ENCODE assay signal across 17 cellular contexts in the genomic region with DNA sequence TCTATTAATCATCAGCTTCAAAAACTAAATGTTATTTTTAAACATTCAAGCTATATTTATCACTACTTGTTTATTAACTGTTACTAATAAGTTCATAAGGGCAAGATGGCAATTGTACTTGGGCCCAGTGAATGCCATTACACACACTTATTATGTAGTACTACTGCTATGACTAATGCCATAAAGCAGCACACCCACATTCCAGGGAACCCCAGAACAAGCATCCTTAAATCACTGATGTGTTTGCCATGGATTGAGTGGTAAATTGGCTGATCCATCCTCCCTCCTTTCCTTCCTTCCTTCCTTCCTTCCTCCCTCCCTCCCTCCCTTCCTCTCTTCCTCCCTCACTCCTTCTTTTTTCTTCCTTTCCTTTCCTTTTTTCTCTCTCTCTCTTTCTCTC. TPM values are rescaled to one million over a fixed set of nuclear protein-coding genes. Genes with fewer than 3 reads are reported as not detected.
DNase-seq lines count a peak whose midpoint lies in the region; ATAC-seq and TF ChIP-seq lines count a peak whose summit lies in the region.
"Had no signal": no experiment of that assay in that cellular context is flagged by ENCODE, and none has a peak within 500 bp of the region (broad histone marks: within the 10 kb centered on the region; RNA-seq: fewer than 3 reads in every experiment).

No MANE protein-coding gene starts in this region.

- no peak for TF ChIP-seq CTCF in HCT116 (IDR thresholded peaks at IDR 0.05 in 2 of 3, conservative IDR thresholded peaks at IDR 0.05 in 1 of 3; ENCODE audit: borderline replicate concordance in 1 of 3, insufficient read depth in 1 of 3, low read depth in 2 of 3, low read length in 2 of 3)
- no peak for TF ChIP-seq CTCF in RWPE2 (IDR thresholded peaks at IDR 0.05; ENCODE audit: poor library complexity, severe bottlenecking)
- TF ChIP-seq CTCF in retinal pigment epithelial cell (conservative IDR thresholded peaks at IDR 0.05; ENCODE audit: low read depth, low read length): no peak
- no peak for TF ChIP-seq CTCF in natural killer cell (IDR thresholded peaks at IDR 0.05)

- H3K36me3 ChIP-seq in HCT116 (ENCODE audit: control insufficient read depth in 1 of 2, insufficient read depth in 2 of 2, low read length in 2 of 2) (no peaks in the 10 kb centered on the region), RWPE2 (ENCODE audit: low read depth) (no peaks in the 10 kb centered on the region)
- no peaks in the 10 kb centered on the region for H3K36me3 ChIP-seq in naive thymus-derived CD4-positive, alpha-beta T cell (ENCODE audit: control insufficient read depth in 2 of 3, insufficient read depth in 3 of 3, low read length in 3 of 3)
- H3K36me3 ChIP-seq: heart right ventricle had no signal

- H3K27ac ChIP-seq in HCT116 (ENCODE audit: low read depth, low read length) (no peak overlapping the region), RWPE2 (ENCODE audit: poor library complexity, severe bottlenecking) (no peak overlapping the region)
- H3K27ac ChIP-seq in naive thymus-derived CD4-positive, alpha-beta T cell (ENCODE audit: low read depth, low read length): no peak overlapping the region
- H3K27ac ChIP-seq: C4-2B, heart right ventricle had no signal

- H3K9ac ChIP-seq in HCT116 (ENCODE audit: low read length): no peak overlapping the region

- H3K79me2 ChIP-seq in HCT116 (ENCODE audit: insufficient read depth, low read length): no peaks in the 10 kb centered on the region

- H3K4me1 ChIP-seq in HCT116 (ENCODE audit: control insufficient read depth in 1 of 2, insufficient read depth in 2 of 2, low read length in 2 of 2) (no peaks in the 10 kb centered on the region), RWPE2 (ENCODE audit: insufficient read depth, poor library complexity, severe bottlenecking) (no peaks in the 10 kb centered on the region)
- H3K4me1 ChIP-seq in naive thymus-derived CD4-positive, alpha-beta T cell (ENCODE audit: control insufficient read depth in 2 of 2, insufficient read depth in 2 of 2, low read length in 2 of 2): no peaks in the 10 kb centered on the region

- H3K36me3 Mint-ChIP-seq in naive thymus-derived CD4-positive, alpha-beta T cell: peaks cover 0 to 5% (median 0%) of the 10 kb centered on the region in 5 donors
- no peaks in the 10 kb centered on the region for H3K36me3 Mint-ChIP-seq in natural killer cell
- H3K36me3 Mint-ChIP-seq: activated CD4-positive, alpha-beta memory T cell treated with anti-CD3 and anti-CD28 coated beads for 36 hours had no signal

- H3K9me3 ChIP-seq in HCT116 (ENCODE audit: control insufficient read depth in 1 of 2, insufficient read depth in 1 of 2, low read depth in 1 of 2, low read length in 2 of 2) (no peaks in the 10 kb centered on the region), RWPE2 (ENCODE audit: severe bottlenecking) (no peaks in the 10 kb centered on the region)
- no peaks in the 10 kb centered on the region for H3K9me3 ChIP-seq in naive thymus-derived CD4-positive, alpha-beta T cell (ENCODE audit: control insufficient read depth in 2 of 3, low read length in 3 of 3)
- H3K9me3 ChIP-seq: heart right ventricle had no signal

- ATAC-seq in HCT116 (0 out of 2 replicates have a peak, but pooled peaks have one; percentile 40), RWPE2 (ENCODE audit: low read depth) (0 out of 3 replicates have a peak, but pooled peaks have one; percentile 29), esophagus mucosa (peak; percentile 63), natural killer cell (no peak)
- ATAC-seq in naive thymus-derived CD4-positive, alpha-beta T cell: no peak
- ATAC-seq: heart right ventricle, left colon had no signal

- no peaks in the 10 kb centered on the region for H3K9me3 Mint-ChIP-seq in naive thymus-derived CD4-positive, alpha-beta T cell
- H3K9me3 Mint-ChIP-seq in natural killer cell: no peaks in the 10 kb centered on the region
- H3K9me3 Mint-ChIP-seq: activated CD4-positive, alpha-beta memory T cell treated with anti-CD3 and anti-CD28 coated beads for 36 hours; activated T-helper 1 cell treated with anti-CD3 and anti-CD28 coated beads, Interleukin-12 subunit alpha, Interleukin-12 subunit beta, Interleukin-2, Interleukin-4 antibody, amounts not matched to agents 30 ng/mL and 10 ng/mL and 1 ng/mL, durations not matched to agents 14 hours and 24 hours and 36 hours had no signal

- H3K27me3 ChIP-seq in HCT116 (ENCODE audit: insufficient read depth, low read length) (no peaks in the 10 kb centered on the region), RWPE2 (ENCODE audit: insufficient read depth, poor library complexity, severe bottlenecking) (no peaks in the 10 kb centered on the region)
- no peaks in the 10 kb centered on the region for H3K27me3 ChIP-seq in naive thymus-derived CD4-positive, alpha-beta T cell (ENCODE audit: control insufficient read depth in 2 of 2, insufficient read depth in 2 of 2, low read length in 2 of 2)
- H3K27me3 ChIP-seq: heart right ventricle had no signal

- H2AFZ ChIP-seq in HCT116 (ENCODE audit: low read depth, low read length, poor library complexity, severe bottlenecking): no peak overlapping the region

- RAD21 ChIA-PET in HCT116 (lab: Charles Lee; ENCODE audit: low non-redundant PET in 1 of 2, low total read pairs in 2 of 2, uncharacterized antibody in 2 of 2, unreplicated experiment in 2 of 2): no interaction called here

- H3K9me2 ChIP-seq in HCT116 (ENCODE audit: insufficient read depth): no peaks in the 10 kb centered on the region

- no peak overlapping the region for H3K4me3 Mint-ChIP-seq in naive thymus-derived CD4-positive, alpha-beta T cell
- no peak overlapping the region for H3K4me3 Mint-ChIP-seq in natural killer cell
- H3K4me3 Mint-ChIP-seq: activated CD4-positive, alpha-beta memory T cell treated with anti-CD3 and anti-CD28 coated beads for 36 hours; activated T-helper 1 cell treated with anti-CD3 and anti-CD28 coated beads, Interleukin-12 subunit alpha, Interleukin-12 subunit beta, Interleukin-2, Interleukin-4 antibody, amounts not matched to agents 30 ng/mL and 10 ng/mL and 1 ng/mL, durations not matched to agents 14 hours and 24 hours and 36 hours had no signal

- H3K27ac Mint-ChIP-seq in naive thymus-derived CD4-positive, alpha-beta T cell: no peak overlapping the region
- H3K27ac Mint-ChIP-seq in natural killer cell: no peak overlapping the region
- H3K27ac Mint-ChIP-seq: activated CD4-positive, alpha-beta memory T cell treated with anti-CD3 and anti-CD28 coated beads for 36 hours; activated T-helper 1 cell treated with anti-CD3 and anti-CD28 coated beads, Interleukin-12 subunit alpha, Interleukin-12 subunit beta, Interleukin-2, Interleukin-4 antibody, amounts not matched to agents 30 ng/mL and 10 ng/mL and 1 ng/mL, durations not matched to agents 14 hours and 24 hours and 36 hours had no signal

- H3K4me2 ChIP-seq in HCT116 (ENCODE audit: low read length): no peak overlapping the region

- POLR2A ChIA-PET in HCT116 (lab: Charles Lee): no interaction called here
- POLR2A ChIA-PET in naive thymus-derived CD4-positive, alpha-beta T cell (lab: Charles Lee): no interaction called here

- no peak for TF ChIP-seq POLR2A in HCT116 (IDR thresholded peaks at IDR 0.05; ENCODE audit: borderline replicate concordance, extremely low read depth, insufficient read depth, insufficient read length)

- intact Hi-C loops in HCT116 (cut with micrococcal nuclease) (no loop called here), natural killer cell (cut with micrococcal nuclease) (no loop called here)
- intact Hi-C loops in naive thymus-derived CD4-positive, alpha-beta T cell (cut with micrococcal nuclease): no loop called here

- no TSS peak for BruUV-seq in HCT116 (replicated peaks; lab: Mats Ljungman, UMichigan)

- CTCF ChIA-PET in HCT116 (lab: Charles Lee): interaction anchor here (2.0 kb wide), 1 partner anchor 402 kb away, joined by 6 read pairs; no protein-coding TSS in a partner anchor
- CTCF ChIA-PET in naive thymus-derived CD4-positive, alpha-beta T cell (lab: Charles Lee): no interaction called here

- H3K4me3 ChIP-seq in HCT116 (replicated peaks in 1 of 2; ENCODE audit: low read depth in 1 of 2, low read length in 2 of 2) (no peak overlapping the region), RWPE2 (ENCODE audit: severe bottlenecking) (no peak overlapping the region), retinal pigment epithelial cell (ENCODE audit: low read length) (no peak overlapping the region)
- no peak overlapping the region for H3K4me3 ChIP-seq in naive thymus-derived CD4-positive, alpha-beta T cell (ENCODE audit: low read length)
- H3K4me3 ChIP-seq: heart right ventricle had no signal

- TF ChIP-seq RAD21 in HCT116 (IDR thresholded peaks at IDR 0.05; ENCODE audit: low read depth): no peak

- H3K4me1 Mint-ChIP-seq in naive thymus-derived CD4-positive, alpha-beta T cell: no peaks in the 10 kb centered on the region
- H3K4me1 Mint-ChIP-seq in natural killer cell: no peaks in the 10 kb centered on the region

- peaks cover 0 to 13% (median 0%) of the 10 kb centered on the region in 5 donors for H3K27me3 Mint-ChIP-seq in naive thymus-derived CD4-positive, alpha-beta T cell
- H3K27me3 Mint-ChIP-seq in natural killer cell (ENCODE audit: low read depth in 2 of 2): peaks cover 0 to 7% of the 10 kb centered on the region in 2 donors
- H3K27me3 Mint-ChIP-seq: activated CD4-positive, alpha-beta memory T cell treated with anti-CD3 and anti-CD28 coated beads for 36 hours had no signal

- no peaks in the 10 kb centered on the region for H4K20me1 ChIP-seq in HCT116 (ENCODE audit: insufficient read depth)

- no peak for DNase-seq in HCT116 (ENCODE audit: low read depth, low spot score)
- no peak for DNase-seq in RWPE2 (ENCODE audit: low spot score)
- DNase-seq in retinal pigment epithelial cell (ENCODE audit: low read depth): peak; percentile 80
- DNase-seq in naive thymus-derived CD4-positive, alpha-beta T cell: no peak
- no peak for DNase-seq in natural killer cell
- DNase-seq in RPMI8226: no peak
- DNase-seq: activated CD4-positive, alpha-beta memory T cell treated with anti-CD3 and anti-CD28 coated beads for 36 hours; DMS53; GOT3; heart right ventricle; left colon; NCI-H1417 treated with DMSO at 0.1 percent for 48 hours; NCI-H345; stimulated activated CD4-positive, alpha-beta T cell treated with anti-CD3 and anti-CD28 coated beads, Interleukin-4, amount 100 ng/mL, for 24 hours had no signal

TF ChIP-seq in HCT116, 20 proteins besides CTCF, POLR2A, EP300 and RAD21 (continues in another document):
- TF ChIP-seq ZFX (IDR thresholded peaks at IDR 0.05) (no peak), POLR2AphosphoS5 (IDR thresholded peaks at IDR 0.05; ENCODE audit: low read depth, low read length) (no peak), CEBPB (IDR thresholded peaks at IDR 0.05; ENCODE audit: low read depth) (no peak), YY1 (IDR thresholded peaks at IDR 0.05; ENCODE audit: extremely low read depth, insufficient replicate concordance, low read depth, low read length) (no peak), MAX (IDR thresholded peaks at IDR 0.05) (no peak)

RNA-seq across cellular contexts. Expression of gene RSU1, which starts 37.4 kb away (rescaled TPM):
- total RNA-seq in HCT116 (2021; ENCODE audit: unreplicated experiment) (29.5 TPM), esophagus mucosa (48.9 TPM), natural killer cell (10 to 100 TPM; 75.0 to 85.3 (median 80.0) TPM)
- 14.2 and 17.4 TPM in 2 replicates for polyA plus RNA-seq in HCT116 (2012)
- total RNA-seq in naive thymus-derived CD4-positive, alpha-beta T cell: 10 to 100 TPM; 36.1 to 86.7 (median 48.7) TPM
- 100 to 1,000 TPM; 102 to 108 TPM for polyA plus RNA-seq in naive thymus-derived CD4-positive, alpha-beta T cell

Comparison
In these comparisons a context has a peak if more than half of its experiments do, and no peak if none do; other contexts are left out.
1. ATAC-seq: peak in HCT116 (single experiment), RWPE2 (single experiment) and esophagus mucosa (single experiment); none in naive thymus-derived CD4-positive, alpha-beta T cell (single experiment) and natural killer cell (0 of 3).